ENCODE assay signal across 18 cellular contexts in the genomic region with DNA sequence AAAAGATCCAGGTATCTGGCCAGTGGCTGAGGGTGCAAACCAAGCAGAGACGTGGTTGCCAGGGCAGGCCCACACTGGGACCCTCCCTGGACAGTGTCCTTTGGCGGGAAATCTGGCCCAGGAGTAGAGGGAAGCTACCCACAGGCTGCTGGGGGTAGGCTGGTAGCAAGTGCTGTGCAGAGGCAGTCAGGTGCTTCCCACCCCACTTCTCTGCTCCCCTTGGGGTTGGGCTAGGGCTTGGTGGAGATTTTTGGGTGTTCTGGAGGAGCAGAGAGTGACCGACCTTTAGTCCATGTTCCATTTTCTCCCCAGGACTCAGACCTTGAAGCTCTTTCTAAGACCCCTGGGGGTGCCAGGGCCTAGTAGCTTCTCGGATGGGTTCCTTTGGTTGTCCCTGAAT. TPM values are rescaled to one million over a fixed set of nuclear protein-coding genes. Genes with fewer than 3 reads are reported as not detected.
A peak's percentile ranks its signal among the peaks of the same experiment; 100 is the strongest.
DNase-seq lines count a peak whose midpoint lies in the region; ATAC-seq and TF ChIP-seq lines count a peak whose summit lies in the region.
"Had no signal": no experiment of that assay in that cellular context is flagged by ENCODE, and none has a peak within 500 bp of the region (broad histone marks: within the 10 kb centered on the region; RNA-seq: fewer than 3 reads in every experiment).

No MANE protein-coding gene starts in this region.

- TF ChIP-seq CTCF in DND-41 (IDR thresholded peaks at IDR 0.05; ENCODE audit: borderline replicate concordance, extremely low read depth, low read length, poor library complexity, severe bottlenecking) (no peak), IMR-90 (conservative IDR thresholded peaks at IDR 0.05; ENCODE audit: low read depth, low read length) (no peak)

- no peak overlapping the region for H2BK12ac ChIP-seq in neuronal stem cell (ENCODE audit: low read length)

- BruUV-seq in IMR-90 (replicated peaks; lab: Mats Ljungman, UMichigan): no TSS peak

- H2AK5ac ChIP-seq in IMR-90 (ENCODE audit: low read depth, low read length) (no peak overlapping the region), neuronal stem cell (ENCODE audit: low read depth, low read length) (peak overlapping the region; percentile 26)

- H3K18ac ChIP-seq in IMR-90 (ENCODE audit: low read depth, low read length) (no peak overlapping the region), neuronal stem cell (ENCODE audit: low read length) (peak overlapping the region; percentile 64)

- H3K79me1 ChIP-seq in IMR-90 (ENCODE audit: low read depth in 1 of 2, low read length in 2 of 2): no peaks in the 10 kb centered on the region
- H3K79me1 ChIP-seq in neuronal stem cell (ENCODE audit: low read depth, low read length): no peaks in the 10 kb centered on the region

- H3K9me3 ChIP-seq in DND-41 (ENCODE audit: insufficient read depth, low read length, severe bottlenecking) (no peaks in the 10 kb centered on the region), IMR-90 (ENCODE audit: control insufficient read depth, insufficient read depth, low read length) (no peaks in the 10 kb centered on the region), neuronal stem cell (replicated peaks in 1 of 2; ENCODE audit: control insufficient read depth in 2 of 2, insufficient read depth in 1 of 2, low read depth in 1 of 2, low read length in 2 of 2) (no peaks in the 10 kb centered on the region)
- H3K9me3 ChIP-seq: BE2C, HAP-1 had no signal

- no peaks in the 10 kb centered on the region for H3K9me1 ChIP-seq in IMR-90 (ENCODE audit: insufficient read depth, low read length)

- CTCF ChIA-PET in IMR-90 (lab: Yijun Ruan, JAX): no interaction called here

- H4K8ac ChIP-seq in IMR-90 (ENCODE audit: low read depth in 2 of 2, low read length in 2 of 2) (no peak overlapping the region), neuronal stem cell (ENCODE audit: low read depth, low read length) (no peak overlapping the region)

- H3K9ac ChIP-seq in DND-41 (ENCODE audit: low read depth, low read length) (no peak overlapping the region), IMR-90 (ENCODE audit: low read depth, low read length) (no peak overlapping the region), neuronal stem cell (ENCODE audit: low read depth, low read length, poor library complexity) (no peak overlapping the region)

- no peaks in the 10 kb centered on the region for H3K27me3 ChIP-seq in DND-41 (ENCODE audit: insufficient read depth, low read length, poor library complexity)
- peaks cover 39% of the 10 kb centered on the region for H3K27me3 ChIP-seq in IMR-90 (ENCODE audit: control insufficient read depth, insufficient read depth, low read length)
- peaks cover 17 to 71% (median 44%) of the 10 kb centered on the region in 3 experiments for H3K27me3 ChIP-seq in neuronal stem cell (ENCODE audit: control insufficient read depth in 3 of 3, insufficient read depth in 3 of 3, low read depth in 1 of 3, low read length in 3 of 3)

- H3K4me1 ChIP-seq in DND-41 (ENCODE audit: insufficient read depth, low read length) (no peaks in the 10 kb centered on the region), IMR-90 (ENCODE audit: control insufficient read depth, insufficient read depth, low read length) (no peaks in the 10 kb centered on the region), neuronal stem cell (ENCODE audit: control insufficient read depth in 2 of 2, insufficient read depth in 1 of 2, low read depth in 1 of 2, low read length in 2 of 2) (peaks cover 0 to 5% of the 10 kb centered on the region in 2 donors)
- H3K4me1 ChIP-seq: HAP-1 had no signal

- WGBS in IMR-90 (ENCODE audit: extremely low coverage in 2 of 2, insufficient read length in 1 of 2), 2 experiments: 100% methylated on average over 1 of the region's 4 CpGs; no CpG with 5 or more reads in 1 of the 2 experiments
- no CpG with 5 or more reads among the region's 4 CpGs for WGBS in neuronal stem cell (ENCODE audit: extremely low coverage in 2 of 2, insufficient read length in 2 of 2, insufficient replicate concordance in 1 of 2), 2 donors

- peak overlapping the region; percentile 13 for H2AK9ac ChIP-seq in IMR-90 (replicated peaks; ENCODE audit: low read depth, low read length, poor library complexity)

- H3K4me2 ChIP-seq in DND-41 (ENCODE audit: insufficient read depth, low read length): no peak overlapping the region
- no peak overlapping the region for H3K4me2 ChIP-seq in IMR-90 (ENCODE audit: low read depth, low read length)
- H3K4me2 ChIP-seq in neuronal stem cell (ENCODE audit: insufficient read depth, low read length, poor library complexity, severe bottlenecking): peak overlapping the region; percentile 11

- H3K23ac ChIP-seq in IMR-90 (ENCODE audit: low read depth, low read length) (no peak overlapping the region), neuronal stem cell (ENCODE audit: low read depth, low read length, poor library complexity) (no peak overlapping the region)

- no peak overlapping the region for H3K56ac ChIP-seq in IMR-90 (ENCODE audit: extremely low read depth, insufficient read depth, low read length)

- DNase-seq in D341Med (ENCODE audit: low spot score): peak; percentile 15
- DNase-seq in DND-41: no peak
- DNase-seq in IMR-90: no peak
- DNase-seq in neuronal stem cell (ENCODE audit: low spot score): no peak
- DNase-seq in DMS79 treated with DMSO at 0.1 percent for 48 hours (lab: John Stamatoyannopoulos, UW): no peak
- no peak for DNase-seq in left colon
- DNase-seq: ACHN; BE2C; C1 segment of cervical spinal cord; CD4-positive, CD25-positive, alpha-beta regulatory T cell; CD8-positive, alpha-beta memory T cell; COR-L47; GF-D8; HFFc6; KG1 had no signal

- H4K20me1 ChIP-seq in DND-41 (ENCODE audit: insufficient read depth, low read length): no peaks in the 10 kb centered on the region
- peaks cover 3% of the 10 kb centered on the region; the same call in 1 of the 2 replicates for H4K20me1 ChIP-seq in IMR-90 (ENCODE audit: insufficient read depth, low read length)

- H4K91ac ChIP-seq in IMR-90 (ENCODE audit: insufficient read depth, low read depth, low read length) (no peak overlapping the region), neuronal stem cell (ENCODE audit: low read depth, low read length, poor library complexity) (no peak overlapping the region)

- H2BK120ac ChIP-seq in IMR-90 (ENCODE audit: low read depth, low read length) (no peak overlapping the region), neuronal stem cell (ENCODE audit: low read depth, low read length) (no peak overlapping the region)

- H3K14ac ChIP-seq in IMR-90 (replicated peaks; ENCODE audit: low read depth, low read length): no peak overlapping the region
- no peak overlapping the region for H3K14ac ChIP-seq in neuronal stem cell (ENCODE audit: low read length)

- H3K79me2 ChIP-seq in DND-41 (ENCODE audit: insufficient read depth, low read length): no peaks in the 10 kb centered on the region

- H3K27ac ChIP-seq in DND-41 (ENCODE audit: low read length): no peak overlapping the region
- H3K27ac ChIP-seq in IMR-90 (ENCODE audit: insufficient read depth, low read length): no peak overlapping the region
- H3K27ac ChIP-seq in neuronal stem cell (replicated peaks; ENCODE audit: low read length): no peak overlapping the region

- no peak overlapping the region for H2BK5ac ChIP-seq in IMR-90 (ENCODE audit: low read depth, low read length, poor library complexity, severe bottlenecking)
- H2BK5ac ChIP-seq in neuronal stem cell (ENCODE audit: low read length): no peak overlapping the region

- no peak for TF ChIP-seq POLR2A in IMR-90 (IDR thresholded peaks at IDR 0.05; ENCODE audit: low read depth, low read length)

- H2BK15ac ChIP-seq in IMR-90 (ENCODE audit: low read depth, low read length) (no peak overlapping the region), neuronal stem cell (ENCODE audit: low read length) (peak overlapping the region; percentile 64)

- TF ChIP-seq RAD21 in IMR-90 (IDR thresholded peaks at IDR 0.05; ENCODE audit: low read length): no peak

- H2AFZ ChIP-seq in DND-41 (ENCODE audit: low read depth, low read length) (no peak overlapping the region), IMR-90 (replicated peaks; ENCODE audit: low read length, poor library complexity) (no peak overlapping the region), neuronal stem cell (ENCODE audit: low read length) (no peak overlapping the region)

- dilution Hi-C loops in IMR-90 (cut with HindIII; ENCODE audit: low sequenced_read_pairs, unreplicated experiment): no loop called here

- ATAC-seq in DND-41 (ENCODE audit: insufficient read depth, low read depth) (0 out of 3 replicates have a peak, but pooled peaks have one; percentile 5), IMR-90 (ENCODE audit: low read depth) (no peak), GM21381 (IDR thresholded peaks at IDR 0.05; ENCODE audit: unreplicated experiment) (no peak), left colon (no peak)

- intact Hi-C loops in IMR-90 (cut with micrococcal nuclease) (no loop called here), left colon (cut with DNase I, micrococcal nuclease) (no loop called here)

- no peak overlapping the region for H3K4ac ChIP-seq in IMR-90 (ENCODE audit: low read depth, low read length)
- H3K4ac ChIP-seq in neuronal stem cell (ENCODE audit: low read length): no peak overlapping the region

- POLR2A ChIA-PET in IMR-90 (lab: Charles Lee; ENCODE audit: unreplicated experiment): no interaction called here

- H3K4me3 ChIP-seq in DND-41 (ENCODE audit: low read depth in 1 of 2, low read length in 2 of 2): no peak overlapping the region
- no peak overlapping the region for H3K4me3 ChIP-seq in IMR-90 (ENCODE audit: insufficient read depth, low read depth, low read length)
- no peak overlapping the region for H3K4me3 ChIP-seq in neuronal stem cell (ENCODE audit: low read length in 2 of 2)
- H3K4me3 ChIP-seq: HAP-1 had no signal

- H2BK20ac ChIP-seq in IMR-90 (ENCODE audit: low read depth, low read length): no peak overlapping the region

- no peak overlapping the region for H4K5ac ChIP-seq in IMR-90 (ENCODE audit: low read depth, low read length)

- in situ Hi-C loops in IMR-90 (cut with MboI; ENCODE audit: low sequenced_read_pairs): loop anchor here (25.0 kb wide), 1 partner anchor 558 kb away; no protein-coding TSS in a partner anchor

- H3K36me3 ChIP-seq in DND-41 (ENCODE audit: insufficient read depth, low read length): no peaks in the 10 kb centered on the region
- no peaks in the 10 kb centered on the region for H3K36me3 ChIP-seq in IMR-90 (ENCODE audit: control insufficient read depth, insufficient read depth, low read length)
- H3K36me3 ChIP-seq in neuronal stem cell (replicated peaks in 1 of 2; ENCODE audit: control insufficient read depth in 2 of 2, insufficient read depth in 2 of 2, low read length in 2 of 2): no peaks in the 10 kb centered on the region
- H3K36me3 ChIP-seq: BE2C, HAP-1 had no signal

RNA-seq across cellular contexts. Expression of gene PRDM12, which starts 5.6 kb away (rescaled TPM):
- total RNA-seq in IMR-90 (2012; rRNA removed) (not detected in 2 replicates), left colon (not detected)
- not detected in 2 replicates for polyA plus RNA-seq in IMR-90 (2012; rRNA removed)
- polyA plus RNA-seq in IMR-90 (2012; cell fraction: cytosol; rRNA removed): 0.01 and 0.04 TPM in 2 replicates
- 0.02 TPM in 2 replicates for polyA plus RNA-seq in IMR-90 (2012; cell fraction: nucleus; rRNA removed; ENCODE audit: low replicate concordance)
- 0.22 TPM for polyA plus RNA-seq in neuronal stem cell (2013, experiment 1 of 2)
- 0.15 TPM for polyA plus RNA-seq in neuronal stem cell (2013, experiment 2 of 2)
- total RNA-seq: CD4-positive, CD25-positive, alpha-beta regulatory T cell had no signal
- polyA plus RNA-seq: CD8-positive, alpha-beta memory T cell; IgD-negative memory B cell had no signal

RNA-seq across cellular contexts. Expression of gene EXOSC2, which starts 23.6 kb away (rescaled TPM):
- 47.5 and 48.6 TPM in 2 replicates for total RNA-seq in IMR-90 (2012; rRNA removed)
- polyA plus RNA-seq in IMR-90 (2012; rRNA removed): 24.7 and 27.0 TPM in 2 replicates
- 8.7 and 18.7 TPM in 2 replicates for polyA plus RNA-seq in IMR-90 (2012; cell fraction: cytosol; rRNA removed)
- 19.3 and 46.1 TPM in 2 replicates for polyA plus RNA-seq in IMR-90 (2012; cell fraction: nucleus; rRNA removed; ENCODE audit: low replicate concordance)
- 29.7 TPM for polyA plus RNA-seq in neuronal stem cell (2013, experiment 1 of 2)
- 28.8 TPM for polyA plus RNA-seq in neuronal stem cell (2013, experiment 2 of 2)
- total RNA-seq in left colon: 10 to 100 TPM; 13.2 to 19.7 TPM
